Comparison of ENCODE assay signal across 20 cellular contexts in the genomic region with DNA sequence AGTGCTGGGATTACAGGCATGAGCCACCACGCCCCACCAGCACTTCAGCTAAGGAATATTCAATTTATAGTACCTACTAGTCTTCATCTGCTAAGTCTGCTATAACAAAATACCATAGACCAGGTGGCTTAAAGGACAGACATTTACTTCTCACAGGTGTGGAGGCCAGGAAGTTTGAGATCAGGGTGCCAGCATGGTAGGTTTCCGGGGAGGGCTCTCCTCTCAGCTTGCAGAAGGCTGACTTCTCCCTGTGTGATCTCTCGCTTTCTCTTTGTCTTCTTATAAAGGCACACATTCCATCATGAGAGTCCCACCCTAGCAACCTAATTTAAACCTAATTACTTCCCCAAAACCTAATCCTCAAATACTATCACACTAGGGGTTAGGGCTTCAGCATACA.
"Had no signal": no experiment of that assay in that cellular context is flagged by ENCODE, and none has a peak within 500 bp of the region (broad histone marks: within the 10 kb centered on the region; RNA-seq: fewer than 3 reads in every experiment).

No MANE protein-coding gene starts in this region.

- H3K4me3 Mint-ChIP-seq: effector memory CD8-positive, alpha-beta T cell; natural killer cell; neural crest cell; stimulated activated effector memory CD8-positive, alpha-beta T cell treated with anti-CD3 and anti-CD28 coated beads, Interleukin-12 subunit alpha, Interleukin-12 subunit beta, amount 100 ng/mL, for 72 hours had no signal

- ATAC-seq: effector memory CD8-positive, alpha-beta T cell; foreskin keratinocyte; mucosa of descending colon; natural killer cell; psoas muscle; right lobe of liver; stimulated activated effector memory CD8-positive, alpha-beta T cell treated with anti-CD3 and anti-CD28 coated beads, Interleukin-12 subunit alpha, Interleukin-12 subunit beta, amount 100 ng/mL, for 72 hours; stimulated activated naive CD8-positive, alpha-beta T cell treated with anti-CD3 and anti-CD28 coated beads, Interleukin-15, Interleukin-2, amounts not matched to agents 100 U/mL and 50 U/mL, for 24 hours had no signal

- DNase-seq: effector memory CD8-positive, alpha-beta T cell; foreskin keratinocyte; kidney glomerular epithelial cell; mammary epithelial cell; mucosa of descending colon; natural killer cell; occipital lobe; psoas muscle; retina; right lobe of liver; stimulated activated CD4-positive, alpha-beta T cell treated with anti-CD3 and anti-CD28 coated beads, Interleukin-4, amount 100 ng/mL, for 1 hour; stimulated activated CD8-positive, alpha-beta memory T cell treated with anti-CD3 and anti-CD28 coated beads, Interleukin-4, amount 100 ng/mL, for 48 hours; stimulated activated naive CD8-positive, alpha-beta T cell treated with anti-CD3 and anti-CD28 coated beads, Interleukin-15, Interleukin-2, amounts not matched to agents 100 U/mL and 50 U/mL, for 24 hours; thyroid gland; upper lobe of left lung had no signal

- H3K9me3 ChIP-seq: mucosa of descending colon, psoas muscle, right lobe of liver, thyroid gland, upper lobe of left lung, vagina had no signal

- H3K4me1 ChIP-seq: foreskin keratinocyte, parathyroid adenoma, psoas muscle, right lobe of liver, suprapubic skin, thyroid gland, vagina had no signal

- H3K36me3 Mint-ChIP-seq: natural killer cell; stimulated activated effector memory CD8-positive, alpha-beta T cell treated with anti-CD3 and anti-CD28 coated beads, Interleukin-12 subunit alpha, Interleukin-12 subunit beta, amount 100 ng/mL, for 72 hours had no signal

- H3K36me3 ChIP-seq: right lobe of liver, suprapubic skin, thyroid gland, upper lobe of left lung, vagina had no signal

- H3K4me3 ChIP-seq: mucosa of descending colon, psoas muscle, right lobe of liver, suprapubic skin, thyroid gland, upper lobe of left lung, vagina had no signal

- H3K4me1 Mint-ChIP-seq: natural killer cell; stimulated activated effector memory CD8-positive, alpha-beta T cell treated with anti-CD3 and anti-CD28 coated beads, Interleukin-12 subunit alpha, Interleukin-12 subunit beta, amount 100 ng/mL, for 72 hours had no signal

- H3K27me3 Mint-ChIP-seq: effector memory CD8-positive, alpha-beta T cell had no signal

- H3K79me2 ChIP-seq: parathyroid adenoma had no signal

- H3K27ac ChIP-seq: foreskin keratinocyte, parathyroid adenoma, psoas muscle, right lobe of liver, suprapubic skin, thyroid gland, upper lobe of left lung, vagina had no signal

- H2AFZ ChIP-seq: parathyroid adenoma had no signal

- H3K27me3 ChIP-seq: foreskin keratinocyte, right lobe of liver, suprapubic skin, thyroid gland, upper lobe of left lung, vagina had no signal

- H3K27ac Mint-ChIP-seq: effector memory CD8-positive, alpha-beta T cell; natural killer cell; stimulated activated effector memory CD8-positive, alpha-beta T cell treated with anti-CD3 and anti-CD28 coated beads, Interleukin-12 subunit alpha, Interleukin-12 subunit beta, amount 100 ng/mL, for 72 hours had no signal

- H3K9ac ChIP-seq: parathyroid adenoma had no signal
